ENCODE assay signal across 1 cellular context in genomic region chr11:1129143-1129665, GRCh38.
TF ChIP-seq lines count a peak whose summit lies in the region.

No MANE protein-coding gene starts in this region.

TF ChIP-seq in HepG2, 621 proteins besides CTCF, POLR2A, EP300 and RAD21:
- TF ChIP-seq AKAP8 (CRISPR knock-in tag; IDR thresholded peaks at IDR 0.05) = no peak
- no peak for TF ChIP-seq HOXA5 (CRISPR knock-in tag; IDR thresholded peaks at IDR 0.05)
- TF ChIP-seq, protein P1, sequence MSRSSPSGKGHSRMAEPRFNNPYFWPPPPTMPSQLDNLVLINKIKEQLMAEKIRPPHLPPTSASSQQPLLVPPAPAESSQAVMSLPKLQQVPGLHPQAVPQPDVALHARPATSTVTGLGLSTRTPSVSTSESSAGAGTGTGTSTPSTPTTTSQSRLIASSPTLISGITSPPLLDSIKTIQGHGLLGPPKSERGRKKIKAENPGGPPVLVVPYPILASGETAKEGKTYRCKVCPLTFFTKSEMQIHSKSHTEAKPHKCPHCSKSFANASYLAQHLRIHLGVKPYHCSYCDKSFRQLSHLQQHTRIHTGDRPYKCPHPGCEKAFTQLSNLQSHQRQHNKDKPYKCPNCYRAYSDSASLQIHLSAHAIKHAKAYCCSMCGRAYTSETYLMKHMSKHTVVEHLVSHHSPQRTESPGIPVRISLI (CRISPR knock-in tag; IDR thresholded peaks at IDR 0.05; ENCODE audit: borderline replicate concordance) = no peak
- no peak for TF ChIP-seq TRAFD1 (CRISPR knock-in tag; IDR thresholded peaks at IDR 0.05; ENCODE audit: borderline replicate concordance)
- no peak for TF ChIP-seq CBFB (CRISPR knock-in tag; IDR thresholded peaks at IDR 0.05)
- TF ChIP-seq JDP2 (CRISPR knock-in tag; IDR thresholded peaks at IDR 0.05; ENCODE audit: borderline replicate concordance) = no peak
- TF ChIP-seq, protein P2, sequence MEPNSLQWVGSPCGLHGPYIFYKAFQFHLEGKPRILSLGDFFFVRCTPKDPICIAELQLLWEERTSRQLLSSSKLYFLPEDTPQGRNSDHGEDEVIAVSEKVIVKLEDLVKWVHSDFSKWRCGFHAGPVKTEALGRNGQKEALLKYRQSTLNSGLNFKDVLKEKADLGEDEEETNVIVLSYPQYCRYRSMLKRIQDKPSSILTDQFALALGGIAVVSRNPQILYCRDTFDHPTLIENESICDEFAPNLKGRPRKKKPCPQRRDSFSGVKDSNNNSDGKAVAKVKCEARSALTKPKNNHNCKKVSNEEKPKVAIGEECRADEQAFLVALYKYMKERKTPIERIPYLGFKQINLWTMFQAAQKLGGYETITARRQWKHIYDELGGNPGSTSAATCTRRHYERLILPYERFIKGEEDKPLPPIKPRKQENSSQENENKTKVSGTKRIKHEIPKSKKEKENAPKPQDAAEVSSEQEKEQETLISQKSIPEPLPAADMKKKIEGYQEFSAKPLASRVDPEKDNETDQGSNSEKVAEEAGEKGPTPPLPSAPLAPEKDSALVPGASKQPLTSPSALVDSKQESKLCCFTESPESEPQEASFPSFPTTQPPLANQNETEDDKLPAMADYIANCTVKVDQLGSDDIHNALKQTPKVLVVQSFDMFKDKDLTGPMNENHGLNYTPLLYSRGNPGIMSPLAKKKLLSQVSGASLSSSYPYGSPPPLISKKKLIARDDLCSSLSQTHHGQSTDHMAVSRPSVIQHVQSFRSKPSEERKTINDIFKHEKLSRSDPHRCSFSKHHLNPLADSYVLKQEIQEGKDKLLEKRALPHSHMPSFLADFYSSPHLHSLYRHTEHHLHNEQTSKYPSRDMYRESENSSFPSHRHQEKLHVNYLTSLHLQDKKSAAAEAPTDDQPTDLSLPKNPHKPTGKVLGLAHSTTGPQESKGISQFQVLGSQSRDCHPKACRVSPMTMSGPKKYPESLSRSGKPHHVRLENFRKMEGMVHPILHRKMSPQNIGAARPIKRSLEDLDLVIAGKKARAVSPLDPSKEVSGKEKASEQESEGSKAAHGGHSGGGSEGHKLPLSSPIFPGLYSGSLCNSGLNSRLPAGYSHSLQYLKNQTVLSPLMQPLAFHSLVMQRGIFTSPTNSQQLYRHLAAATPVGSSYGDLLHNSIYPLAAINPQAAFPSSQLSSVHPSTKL (CRISPR knock-in tag; IDR thresholded peaks at IDR 0.05) = no peak
- no peak for TF ChIP-seq IKZF5 (CRISPR knock-in tag; IDR thresholded peaks at IDR 0.05)
- TF ChIP-seq ZNF598 (CRISPR knock-in tag; IDR thresholded peaks at IDR 0.05; ENCODE audit: borderline replicate concordance) = no peak
- no peak for TF ChIP-seq ZNF44 (CRISPR knock-in tag; IDR thresholded peaks at IDR 0.05)
